ENCODE assay signal across 1 cellular context in the genomic region with DNA sequence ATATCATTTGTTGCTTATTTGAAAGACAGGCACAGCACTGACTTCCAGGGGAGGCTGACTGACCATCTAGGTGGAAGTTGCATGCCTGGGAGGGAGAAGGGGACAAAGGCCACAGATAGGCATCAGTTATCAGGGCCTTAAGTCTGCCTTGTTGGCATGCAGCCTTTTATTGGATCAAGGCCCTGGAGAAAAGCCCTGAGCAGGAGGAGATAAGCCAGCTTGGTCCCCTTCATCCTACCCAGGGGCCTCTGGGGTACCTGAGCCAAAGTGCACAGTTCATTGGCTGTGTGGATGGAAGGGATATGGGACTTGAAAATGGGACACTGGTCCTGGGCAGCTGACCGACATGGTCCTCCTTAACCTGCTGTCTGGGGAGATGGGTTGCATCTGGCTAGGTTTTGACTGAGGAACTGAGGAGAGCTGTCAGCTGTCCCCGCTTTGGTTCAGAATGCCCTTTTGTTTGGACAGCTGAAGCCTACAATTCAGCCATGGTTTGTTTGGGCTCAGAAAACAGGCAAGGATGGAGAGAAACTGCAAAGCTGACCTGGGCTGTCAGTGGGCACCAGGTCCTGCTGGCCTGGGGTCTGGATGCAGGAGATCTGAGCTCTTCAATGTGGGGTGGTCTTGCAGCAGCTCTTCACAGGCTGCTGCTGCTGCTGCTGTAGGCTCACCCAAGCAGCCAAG.
A peak's percentile ranks its signal among the peaks of the same experiment; 100 is the strongest.
TF ChIP-seq lines count a peak whose summit lies in the region.

No MANE protein-coding gene starts in this region.

TF ChIP-seq in HepG2, 621 proteins besides CTCF, POLR2A, EP300 and RAD21 (continued from another document and continues in another):
- no peak for TF ChIP-seq ZNF841 (CRISPR knock-in tag; IDR thresholded peaks at IDR 0.05; ENCODE audit: borderline replicate concordance)
- TF ChIP-seq, protein P1, sequence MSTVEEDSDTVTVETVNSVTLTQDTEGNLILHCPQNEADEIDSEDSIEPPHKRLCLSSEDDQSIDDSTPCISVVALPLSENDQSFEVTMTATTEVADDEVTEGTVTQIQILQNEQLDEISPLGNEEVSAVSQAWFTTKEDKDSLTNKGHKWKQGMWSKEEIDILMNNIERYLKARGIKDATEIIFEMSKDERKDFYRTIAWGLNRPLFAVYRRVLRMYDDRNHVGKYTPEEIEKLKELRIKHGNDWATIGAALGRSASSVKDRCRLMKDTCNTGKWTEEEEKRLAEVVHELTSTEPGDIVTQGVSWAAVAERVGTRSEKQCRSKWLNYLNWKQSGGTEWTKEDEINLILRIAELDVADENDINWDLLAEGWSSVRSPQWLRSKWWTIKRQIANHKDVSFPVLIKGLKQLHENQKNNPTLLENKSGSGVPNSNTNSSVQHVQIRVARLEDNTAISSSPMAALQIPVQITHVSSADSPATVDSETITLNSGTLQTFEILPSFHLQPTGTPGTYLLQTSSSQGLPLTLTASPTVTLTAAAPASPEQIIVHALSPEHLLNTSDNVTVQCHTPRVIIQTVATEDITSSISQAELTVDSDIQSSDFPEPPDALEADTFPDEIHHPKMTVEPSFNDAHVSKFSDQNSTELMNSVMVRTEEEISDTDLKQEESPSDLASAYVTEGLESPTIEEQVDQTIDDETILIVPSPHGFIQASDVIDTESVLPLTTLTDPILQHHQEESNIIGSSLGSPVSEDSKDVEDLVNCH (CRISPR knock-in tag; IDR thresholded peaks at IDR 0.05), result no peak
- TF ChIP-seq, protein P2, sequence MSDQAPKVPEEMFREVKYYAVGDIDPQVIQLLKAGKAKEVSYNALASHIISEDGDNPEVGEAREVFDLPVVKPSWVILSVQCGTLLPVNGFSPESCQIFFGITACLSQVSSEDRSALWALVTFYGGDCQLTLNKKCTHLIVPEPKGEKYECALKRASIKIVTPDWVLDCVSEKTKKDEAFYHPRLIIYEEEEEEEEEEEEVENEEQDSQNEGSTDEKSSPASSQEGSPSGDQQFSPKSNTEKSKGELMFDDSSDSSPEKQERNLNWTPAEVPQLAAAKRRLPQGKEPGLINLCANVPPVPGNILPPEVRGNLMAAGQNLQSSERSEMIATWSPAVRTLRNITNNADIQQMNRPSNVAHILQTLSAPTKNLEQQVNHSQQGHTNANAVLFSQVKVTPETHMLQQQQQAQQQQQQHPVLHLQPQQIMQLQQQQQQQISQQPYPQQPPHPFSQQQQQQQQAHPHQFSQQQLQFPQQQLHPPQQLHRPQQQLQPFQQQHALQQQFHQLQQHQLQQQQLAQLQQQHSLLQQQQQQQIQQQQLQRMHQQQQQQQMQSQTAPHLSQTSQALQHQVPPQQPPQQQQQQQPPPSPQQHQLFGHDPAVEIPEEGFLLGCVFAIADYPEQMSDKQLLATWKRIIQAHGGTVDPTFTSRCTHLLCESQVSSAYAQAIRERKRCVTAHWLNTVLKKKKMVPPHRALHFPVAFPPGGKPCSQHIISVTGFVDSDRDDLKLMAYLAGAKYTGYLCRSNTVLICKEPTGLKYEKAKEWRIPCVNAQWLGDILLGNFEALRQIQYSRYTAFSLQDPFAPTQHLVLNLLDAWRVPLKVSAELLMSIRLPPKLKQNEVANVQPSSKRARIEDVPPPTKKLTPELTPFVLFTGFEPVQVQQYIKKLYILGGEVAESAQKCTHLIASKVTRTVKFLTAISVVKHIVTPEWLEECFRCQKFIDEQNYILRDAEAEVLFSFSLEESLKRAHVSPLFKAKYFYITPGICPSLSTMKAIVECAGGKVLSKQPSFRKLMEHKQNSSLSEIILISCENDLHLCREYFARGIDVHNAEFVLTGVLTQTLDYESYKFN (CRISPR knock-in tag; conservative IDR thresholded peaks at IDR 0.05), result peak; percentile 45; the same call in 1 of the 2 replicates
- TF ChIP-seq, protein P3, sequence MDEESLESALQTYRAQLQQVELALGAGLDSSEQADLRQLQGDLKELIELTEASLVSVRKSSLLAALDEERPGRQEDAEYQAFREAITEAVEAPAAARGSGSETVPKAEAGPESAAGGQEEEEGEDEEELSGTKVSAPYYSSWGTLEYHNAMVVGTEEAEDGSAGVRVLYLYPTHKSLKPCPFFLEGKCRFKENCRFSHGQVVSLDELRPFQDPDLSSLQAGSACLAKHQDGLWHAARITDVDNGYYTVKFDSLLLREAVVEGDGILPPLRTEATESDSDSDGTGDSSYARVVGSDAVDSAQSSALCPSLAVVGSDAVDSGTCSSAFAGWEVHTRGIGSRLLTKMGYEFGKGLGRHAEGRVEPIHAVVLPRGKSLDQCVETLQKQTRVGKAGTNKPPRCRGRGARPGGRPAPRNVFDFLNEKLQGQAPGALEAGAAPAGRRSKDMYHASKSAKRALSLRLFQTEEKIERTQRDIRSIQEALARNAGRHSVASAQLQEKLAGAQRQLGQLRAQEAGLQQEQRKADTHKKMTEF (CRISPR knock-in tag; IDR thresholded peaks at IDR 0.05), result no peak
- TF ChIP-seq ZFP62 (CRISPR knock-in tag; IDR thresholded peaks at IDR 0.05), result no peak
- TF ChIP-seq, protein P4, sequence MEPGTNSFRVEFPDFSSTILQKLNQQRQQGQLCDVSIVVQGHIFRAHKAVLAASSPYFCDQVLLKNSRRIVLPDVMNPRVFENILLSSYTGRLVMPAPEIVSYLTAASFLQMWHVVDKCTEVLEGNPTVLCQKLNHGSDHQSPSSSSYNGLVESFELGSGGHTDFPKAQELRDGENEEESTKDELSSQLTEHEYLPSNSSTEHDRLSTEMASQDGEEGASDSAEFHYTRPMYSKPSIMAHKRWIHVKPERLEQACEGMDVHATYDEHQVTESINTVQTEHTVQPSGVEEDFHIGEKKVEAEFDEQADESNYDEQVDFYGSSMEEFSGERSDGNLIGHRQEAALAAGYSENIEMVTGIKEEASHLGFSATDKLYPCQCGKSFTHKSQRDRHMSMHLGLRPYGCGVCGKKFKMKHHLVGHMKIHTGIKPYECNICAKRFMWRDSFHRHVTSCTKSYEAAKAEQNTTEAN (CRISPR knock-in tag; conservative IDR thresholded peaks at IDR 0.05), result no peak
- no peak for TF ChIP-seq MTF1 (CRISPR knock-in tag; IDR thresholded peaks at IDR 0.05)
- TF ChIP-seq, protein P5, sequence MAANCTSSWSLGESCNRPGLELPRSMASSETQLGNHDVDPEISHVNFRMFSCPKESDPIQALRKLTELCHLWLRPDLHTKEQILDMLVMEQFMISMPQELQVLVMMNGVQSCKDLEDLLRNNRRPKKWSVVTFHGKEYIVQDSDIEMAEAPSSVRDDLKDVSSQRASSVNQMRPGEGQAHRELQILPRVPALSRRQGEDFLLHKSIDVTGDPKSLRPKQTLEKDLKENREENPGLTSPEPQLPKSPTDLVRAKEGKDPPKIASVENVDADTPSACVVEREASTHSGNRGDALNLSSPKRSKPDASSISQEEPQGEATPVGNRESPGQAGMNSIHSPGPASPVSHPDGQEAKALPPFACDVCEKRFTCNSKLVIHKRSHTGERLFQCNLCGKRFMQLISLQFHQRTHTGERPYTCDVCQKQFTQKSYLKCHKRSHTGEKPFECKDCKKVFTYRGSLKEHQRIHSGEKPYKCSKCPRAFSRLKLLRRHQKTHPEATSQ (CRISPR knock-in tag; IDR thresholded peaks at IDR 0.05; ENCODE audit: borderline replicate concordance), result no peak
- TF ChIP-seq SP2 (CRISPR knock-in tag; IDR thresholded peaks at IDR 0.05), result no peak
- no peak for TF ChIP-seq ZNF180 (CRISPR knock-in tag; IDR thresholded peaks at IDR 0.05; ENCODE audit: borderline replicate concordance, low read depth)
- peak; percentile 66 for TF ChIP-seq GATAD2A (CRISPR knock-in tag; IDR thresholded peaks at IDR 0.05)
- TF ChIP-seq ZZZ3 (CRISPR knock-in tag; IDR thresholded peaks at IDR 0.05; ENCODE audit: borderline replicate concordance), result no peak
- no peak for TF ChIP-seq ZNF570 (CRISPR knock-in tag; IDR thresholded peaks at IDR 0.05; ENCODE audit: borderline replicate concordance)
- TF ChIP-seq, protein P6, sequence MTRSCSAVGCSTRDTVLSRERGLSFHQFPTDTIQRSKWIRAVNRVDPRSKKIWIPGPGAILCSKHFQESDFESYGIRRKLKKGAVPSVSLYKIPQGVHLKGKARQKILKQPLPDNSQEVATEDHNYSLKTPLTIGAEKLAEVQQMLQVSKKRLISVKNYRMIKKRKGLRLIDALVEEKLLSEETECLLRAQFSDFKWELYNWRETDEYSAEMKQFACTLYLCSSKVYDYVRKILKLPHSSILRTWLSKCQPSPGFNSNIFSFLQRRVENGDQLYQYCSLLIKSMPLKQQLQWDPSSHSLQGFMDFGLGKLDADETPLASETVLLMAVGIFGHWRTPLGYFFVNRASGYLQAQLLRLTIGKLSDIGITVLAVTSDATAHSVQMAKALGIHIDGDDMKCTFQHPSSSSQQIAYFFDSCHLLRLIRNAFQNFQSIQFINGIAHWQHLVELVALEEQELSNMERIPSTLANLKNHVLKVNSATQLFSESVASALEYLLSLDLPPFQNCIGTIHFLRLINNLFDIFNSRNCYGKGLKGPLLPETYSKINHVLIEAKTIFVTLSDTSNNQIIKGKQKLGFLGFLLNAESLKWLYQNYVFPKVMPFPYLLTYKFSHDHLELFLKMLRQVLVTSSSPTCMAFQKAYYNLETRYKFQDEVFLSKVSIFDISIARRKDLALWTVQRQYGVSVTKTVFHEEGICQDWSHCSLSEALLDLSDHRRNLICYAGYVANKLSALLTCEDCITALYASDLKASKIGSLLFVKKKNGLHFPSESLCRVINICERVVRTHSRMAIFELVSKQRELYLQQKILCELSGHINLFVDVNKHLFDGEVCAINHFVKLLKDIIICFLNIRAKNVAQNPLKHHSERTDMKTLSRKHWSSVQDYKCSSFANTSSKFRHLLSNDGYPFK (CRISPR knock-in tag; IDR thresholded peaks at IDR 0.05; ENCODE audit: borderline replicate concordance), result no peak
- TF ChIP-seq NR3C1 (CRISPR knock-in tag; IDR thresholded peaks at IDR 0.05), result no peak
- TF ChIP-seq ZFY (CRISPR knock-in tag; IDR thresholded peaks at IDR 0.05), result peak; percentile 41; the same call in 1 of the 2 replicates
- TF ChIP-seq BHLHE40 (IDR thresholded peaks at IDR 0.05; ENCODE audit: low read length), result no peak
- TF ChIP-seq, protein P7, sequence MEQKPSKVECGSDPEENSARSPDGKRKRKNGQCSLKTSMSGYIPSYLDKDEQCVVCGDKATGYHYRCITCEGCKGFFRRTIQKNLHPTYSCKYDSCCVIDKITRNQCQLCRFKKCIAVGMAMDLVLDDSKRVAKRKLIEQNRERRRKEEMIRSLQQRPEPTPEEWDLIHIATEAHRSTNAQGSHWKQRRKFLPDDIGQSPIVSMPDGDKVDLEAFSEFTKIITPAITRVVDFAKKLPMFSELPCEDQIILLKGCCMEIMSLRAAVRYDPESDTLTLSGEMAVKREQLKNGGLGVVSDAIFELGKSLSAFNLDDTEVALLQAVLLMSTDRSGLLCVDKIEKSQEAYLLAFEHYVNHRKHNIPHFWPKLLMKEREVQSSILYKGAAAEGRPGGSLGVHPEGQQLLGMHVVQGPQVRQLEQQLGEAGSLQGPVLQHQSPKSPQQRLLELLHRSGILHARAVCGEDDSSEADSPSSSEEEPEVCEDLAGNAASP (CRISPR knock-in tag; IDR thresholded peaks at IDR 0.05; ENCODE audit: borderline replicate concordance), result no peak
- TF ChIP-seq RARG (CRISPR knock-in tag; IDR thresholded peaks at IDR 0.05; ENCODE audit: low read depth), result no peak
- TF ChIP-seq ZNF337 (CRISPR knock-in tag; IDR thresholded peaks at IDR 0.05; ENCODE audit: borderline replicate concordance, low read depth), result no peak
- no peak for TF ChIP-seq PRMT3 (CRISPR knock-in tag; IDR thresholded peaks at IDR 0.05; ENCODE audit: borderline replicate concordance, low read depth)
- TF ChIP-seq, protein P8, sequence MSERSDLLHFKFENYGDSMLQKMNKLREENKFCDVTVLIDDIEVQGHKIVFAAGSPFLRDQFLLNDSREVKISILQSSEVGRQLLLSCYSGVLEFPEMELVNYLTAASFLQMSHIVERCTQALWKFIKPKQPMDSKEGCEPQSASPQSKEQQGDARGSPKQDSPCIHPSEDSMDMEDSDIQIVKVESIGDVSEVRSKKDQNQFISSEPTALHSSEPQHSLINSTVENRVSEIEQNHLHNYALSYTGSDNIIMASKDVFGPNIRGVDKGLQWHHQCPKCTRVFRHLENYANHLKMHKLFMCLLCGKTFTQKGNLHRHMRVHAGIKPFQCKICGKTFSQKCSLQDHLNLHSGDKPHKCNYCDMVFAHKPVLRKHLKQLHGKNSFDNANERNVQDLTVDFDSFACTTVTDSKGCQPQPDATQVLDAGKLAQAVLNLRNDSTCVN (CRISPR knock-in tag; IDR thresholded peaks at IDR 0.05; ENCODE audit: borderline replicate concordance), result no peak
- TF ChIP-seq, protein P9, sequence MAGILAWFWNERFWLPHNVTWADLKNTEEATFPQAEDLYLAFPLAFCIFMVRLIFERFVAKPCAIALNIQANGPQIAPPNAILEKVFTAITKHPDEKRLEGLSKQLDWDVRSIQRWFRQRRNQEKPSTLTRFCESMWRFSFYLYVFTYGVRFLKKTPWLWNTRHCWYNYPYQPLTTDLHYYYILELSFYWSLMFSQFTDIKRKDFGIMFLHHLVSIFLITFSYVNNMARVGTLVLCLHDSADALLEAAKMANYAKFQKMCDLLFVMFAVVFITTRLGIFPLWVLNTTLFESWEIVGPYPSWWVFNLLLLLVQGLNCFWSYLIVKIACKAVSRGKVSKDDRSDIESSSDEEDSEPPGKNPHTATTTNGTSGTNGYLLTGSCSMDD (CRISPR knock-in tag; IDR thresholded peaks at IDR 0.05), result no peak
- TF ChIP-seq NR2C2 (CRISPR knock-in tag; IDR thresholded peaks at IDR 0.05; ENCODE audit: borderline replicate concordance), result no peak
- TF ChIP-seq CENPX (CRISPR knock-in tag; IDR thresholded peaks at IDR 0.05), result no peak
- no peak for TF ChIP-seq ZNF256 (CRISPR knock-in tag; conservative IDR thresholded peaks at IDR 0.05)
- TF ChIP-seq SAP130 (CRISPR knock-in tag; IDR thresholded peaks at IDR 0.05; ENCODE audit: low read depth), result no peak; the same call in none of the 2 replicates
- TF ChIP-seq FIP1L1 (IDR thresholded peaks at IDR 0.05; ENCODE audit: borderline replicate concordance, insufficient read depth, low read depth, low read length), result no peak
- TF ChIP-seq ZNF432 (CRISPR knock-in tag; IDR thresholded peaks at IDR 0.05; ENCODE audit: borderline replicate concordance), result no peak
- TF ChIP-seq ZNF230 (CRISPR knock-in tag; IDR thresholded peaks at IDR 0.05), result no peak
- TF ChIP-seq, protein P10, sequence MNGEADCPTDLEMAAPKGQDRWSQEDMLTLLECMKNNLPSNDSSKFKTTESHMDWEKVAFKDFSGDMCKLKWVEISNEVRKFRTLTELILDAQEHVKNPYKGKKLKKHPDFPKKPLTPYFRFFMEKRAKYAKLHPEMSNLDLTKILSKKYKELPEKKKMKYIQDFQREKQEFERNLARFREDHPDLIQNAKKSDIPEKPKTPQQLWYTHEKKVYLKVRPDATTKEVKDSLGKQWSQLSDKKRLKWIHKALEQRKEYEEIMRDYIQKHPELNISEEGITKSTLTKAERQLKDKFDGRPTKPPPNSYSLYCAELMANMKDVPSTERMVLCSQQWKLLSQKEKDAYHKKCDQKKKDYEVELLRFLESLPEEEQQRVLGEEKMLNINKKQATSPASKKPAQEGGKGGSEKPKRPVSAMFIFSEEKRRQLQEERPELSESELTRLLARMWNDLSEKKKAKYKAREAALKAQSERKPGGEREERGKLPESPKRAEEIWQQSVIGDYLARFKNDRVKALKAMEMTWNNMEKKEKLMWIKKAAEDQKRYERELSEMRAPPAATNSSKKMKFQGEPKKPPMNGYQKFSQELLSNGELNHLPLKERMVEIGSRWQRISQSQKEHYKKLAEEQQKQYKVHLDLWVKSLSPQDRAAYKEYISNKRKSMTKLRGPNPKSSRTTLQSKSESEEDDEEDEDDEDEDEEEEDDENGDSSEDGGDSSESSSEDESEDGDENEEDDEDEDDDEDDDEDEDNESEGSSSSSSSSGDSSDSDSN (CRISPR knock-in tag; IDR thresholded peaks at IDR 0.05), result 0 out of 2 replicates have a peak, but pooled peaks have one; percentile 23
